ENCODE assay signal across 8 cellular contexts in the genomic region with DNA sequence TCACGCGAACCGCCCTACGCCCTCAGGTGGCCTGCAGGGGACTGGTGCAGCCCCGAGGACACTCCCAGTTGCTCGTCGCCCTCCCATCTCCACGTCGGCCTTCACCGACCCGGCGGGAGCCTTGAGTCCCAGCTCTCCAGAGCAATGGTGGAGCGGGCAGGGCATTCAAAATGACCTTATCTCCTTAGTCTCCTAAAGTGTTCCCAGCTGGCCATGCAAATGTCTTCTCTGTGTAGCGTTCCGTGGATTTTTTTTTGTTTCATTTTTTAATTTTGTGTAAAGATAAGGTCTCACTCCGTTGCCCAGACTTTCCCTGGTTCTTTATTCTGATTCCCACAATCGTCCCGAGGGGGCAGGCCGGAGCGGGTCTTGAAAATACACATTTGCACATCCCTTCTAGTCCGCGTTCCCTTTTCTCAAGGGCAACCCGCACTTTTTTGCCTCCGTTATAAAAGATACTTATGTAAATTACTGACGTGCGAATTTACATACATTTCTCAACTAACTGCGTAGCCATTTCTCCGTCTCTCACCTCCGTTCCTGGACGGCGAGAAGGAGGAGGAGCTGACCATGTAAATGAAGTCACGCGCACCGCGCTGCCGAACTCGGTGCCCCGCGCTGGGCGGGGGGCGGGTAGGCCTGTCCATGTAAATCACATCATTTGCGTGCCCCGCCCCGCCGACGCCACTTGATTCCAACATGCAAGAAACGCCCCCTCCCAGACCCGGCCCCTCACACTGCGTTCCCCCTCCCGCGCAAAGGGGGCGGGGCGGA. TPM values are rescaled to one million over a fixed set of nuclear protein-coding genes. Genes with fewer than 3 reads are reported as not detected.
DNase-seq lines count a peak whose midpoint lies in the region; ATAC-seq, FAIRE-seq and TF ChIP-seq lines count a peak whose summit lies in the region.

No MANE protein-coding gene starts in this region.

- H3K4me1 ChIP-seq in cardiac muscle cell (ENCODE audit: low read depth), result peaks cover 33% of the 10 kb centered on the region
- peaks cover 19 to 38% (median 31%) of the 10 kb centered on the region in 3 donors for H3K4me1 ChIP-seq in pancreas
- peaks cover 0 to 50% (median 39%) of the 10 kb centered on the region in 4 donors for H3K4me1 ChIP-seq in tibial artery

- peak overlapping the region; percentile 97 for H3K27ac Mint-ChIP-seq in activated naive CD8-positive, alpha-beta T cell treated with anti-CD3 and anti-CD28 coated beads, Interleukin-2, amount 10 ng/mL, durations not matched to agents 7 days and 5 days

- intact Hi-C loops in pancreas (cut with DNase I) (no loop called here), tibial artery (cut with DNase I; ENCODE audit: low total_unique reads) (no loop called here)

- peak; percentile 72 for ATAC-seq in HG02678 (IDR thresholded peaks at IDR 0.05; ENCODE audit: unreplicated experiment)
- ATAC-seq in activated naive CD8-positive, alpha-beta T cell treated with anti-CD3 and anti-CD28 coated beads, Interleukin-2, amount 10 ng/mL, durations not matched to agents 7 days and 5 days (ENCODE audit: low read depth), result peak; percentile 78
- ATAC-seq in pancreas, result peak; percentile 86 to 90 (median 86)

- DNase-seq in NCI-H1105 treated with DMSO at 0.1 percent for 48 hours (lab: John Stamatoyannopoulos, UW) (peak; percentile 98), SKM-1 treated with dmso at 0.1 percent for 144 hours (lab: John Stamatoyannopoulos, UW; ENCODE audit: unreplicated experiment) (peak; percentile 97), cardiac muscle cell (ENCODE audit: low read depth in 1 of 2, low spot score in 1 of 2) (peak; percentile 100), pancreas (peak; percentile 74 to 100 (median 100)), tibial artery (peak; percentile 100)
- DNase-seq in activated naive CD8-positive, alpha-beta T cell treated with anti-CD3 and anti-CD28 coated beads, Interleukin-2, amount 10 ng/mL, durations not matched to agents 7 days and 5 days, result peak; percentile 72

- no peaks in the 10 kb centered on the region for H3K27me3 Mint-ChIP-seq in activated naive CD8-positive, alpha-beta T cell treated with anti-CD3 and anti-CD28 coated beads, Interleukin-2, amount 10 ng/mL, durations not matched to agents 7 days and 5 days

- H3K36me3 ChIP-seq in cardiac muscle cell, result peaks cover 8% of the 10 kb centered on the region
- H3K36me3 ChIP-seq in pancreas, result no peaks in the 10 kb centered on the region
- H3K36me3 ChIP-seq in tibial artery, result peaks cover 7 to 32% (median 10%) of the 10 kb centered on the region in 3 donors

- POLR2A ChIA-PET in activated naive CD8-positive, alpha-beta T cell treated with anti-CD3 and anti-CD28 coated beads, Interleukin-2, amount 10 ng/mL, durations not matched to agents 7 days and 5 days (lab: Charles Lee), result interaction anchor here (0.7 to 6.0 kb wide), 10 partner anchors 8 to 185 kb away, joined by 3 to 79 read pairs (median 6); partner anchors contain the start of genes ACTMAP, RAB4B and SNRPA

- 1 to 2% methylated on average over 53 of the region's 53 CpGs for WGBS in pancreas, 2 donors

- peaks cover 24% of the 10 kb centered on the region for H3K36me3 Mint-ChIP-seq in activated naive CD8-positive, alpha-beta T cell treated with anti-CD3 and anti-CD28 coated beads, Interleukin-2, amount 10 ng/mL, durations not matched to agents 7 days and 5 days

- H3K4me3 ChIP-seq in cardiac muscle cell, result peak overlapping the region; percentile 42
- peak overlapping the region; percentile 15 to 93 (median 30) for H3K4me3 ChIP-seq in pancreas
- H3K4me3 ChIP-seq in tibial artery, result peak overlapping the region; percentile 91 to 97

- peak overlapping the region; percentile 90 for H3K27ac ChIP-seq in cardiac muscle cell
- H3K27ac ChIP-seq in pancreas, result peak overlapping the region; percentile 70 to 92 (median 82)
- peak overlapping the region; percentile 97 for H3K27ac ChIP-seq in tibial artery

- TF ChIP-seq CTCF in GM12873 (IDR thresholded peaks at IDR 0.05; ENCODE audit: insufficient read depth, low read depth, low read length, missing control alignments) (peak; percentile 54), cardiac muscle cell (IDR thresholded peaks at IDR 0.05; ENCODE audit: low read depth, low read length) (peak; percentile 53), pancreas (IDR thresholded peaks at IDR 0.05) (peak in 2 of 4 donors; percentile 13 to 18), tibial artery (IDR thresholded peaks at IDR 0.05) (peak; percentile 38 to 66)

- peaks cover 38% of the 10 kb centered on the region for H3K4me1 Mint-ChIP-seq in activated naive CD8-positive, alpha-beta T cell treated with anti-CD3 and anti-CD28 coated beads, Interleukin-2, amount 10 ng/mL, durations not matched to agents 7 days and 5 days

- H3K27me3 ChIP-seq in cardiac muscle cell, result no peaks in the 10 kb centered on the region
- H3K27me3 ChIP-seq in pancreas, result no peaks in the 10 kb centered on the region
- H3K27me3 ChIP-seq in tibial artery, result no peaks in the 10 kb centered on the region

- FAIRE-seq in pancreas (lab: Jason Lieb, UNC), result peak; percentile 80

- no peaks in the 10 kb centered on the region for H3K9me3 ChIP-seq in cardiac muscle cell (ENCODE audit: low read depth)
- no peaks in the 10 kb centered on the region for H3K9me3 ChIP-seq in pancreas
- H3K9me3 ChIP-seq in tibial artery, result no peaks in the 10 kb centered on the region

- H3K9me3 Mint-ChIP-seq in activated naive CD8-positive, alpha-beta T cell treated with anti-CD3 and anti-CD28 coated beads, Interleukin-2, amount 10 ng/mL, durations not matched to agents 7 days and 5 days, result no peaks in the 10 kb centered on the region

- peak overlapping the region; percentile 93 for H3K4me3 Mint-ChIP-seq in activated naive CD8-positive, alpha-beta T cell treated with anti-CD3 and anti-CD28 coated beads, Interleukin-2, amount 10 ng/mL, durations not matched to agents 7 days and 5 days

RNA-seq across cellular contexts. Expression of gene EGLN2, which starts 0.6 kb away (rescaled TPM):
- total RNA-seq in activated naive CD8-positive, alpha-beta T cell treated with anti-CD3 and anti-CD28 coated beads, Interleukin-2, amount 10 ng/mL, durations not matched to agents 7 days and 5 days, result 100 to 1,000 TPM; 158 to 159 TPM
- total RNA-seq in cardiac muscle cell (99.5 and 109 TPM in 2 replicates), pancreas (10 to 100 TPM; 22.3 to 45.6 (median 27.4) TPM)
- polyA plus RNA-seq in cardiac muscle cell (96.4 and 122 TPM in 2 replicates), pancreas (10 to 100 TPM; 57.6 to 82.1 TPM)

RNA-seq across cellular contexts. Expression of gene RAB4B, which starts 20.4 kb away (rescaled TPM):
- total RNA-seq in activated naive CD8-positive, alpha-beta T cell treated with anti-CD3 and anti-CD28 coated beads, Interleukin-2, amount 10 ng/mL, durations not matched to agents 7 days and 5 days, result 10 to 100 TPM; 53.1 to 57.7 TPM
- total RNA-seq in cardiac muscle cell, result 15.8 and 21.8 TPM in 2 replicates
- polyA plus RNA-seq in cardiac muscle cell, result 21.3 and 38.9 TPM in 2 replicates
- 10 to 100 TPM in 2 of 6 donors, 1 to 10 TPM in 4; 5.0 to 18.9 (median 9.1) TPM for total RNA-seq in pancreas
- 10 to 100 TPM; 34.3 to 45.8 TPM for polyA plus RNA-seq in pancreas

RNA-seq across cellular contexts. Expression of gene MIA, which starts 23.1 kb away (rescaled TPM):
- 1 to 10 TPM; 3.0 TPM for total RNA-seq in activated naive CD8-positive, alpha-beta T cell treated with anti-CD3 and anti-CD28 coated beads, Interleukin-2, amount 10 ng/mL, durations not matched to agents 7 days and 5 days
- total RNA-seq in cardiac muscle cell, result not detected in 2 replicates
- polyA plus RNA-seq in cardiac muscle cell, result not detected in 2 replicates
- total RNA-seq in pancreas, result 1 to 10 TPM in 1 of 6 donors, under 1 TPM in 1, not detected in 4; 0.79 to 1.9 TPM
- 1 to 10 TPM in 1 of 2 donors, under 1 TPM in 1; 0.94 to 2.2 TPM for polyA plus RNA-seq in pancreas

RNA-seq across cellular contexts. Expression of gene SNRPA, which starts 47.4 kb away (rescaled TPM):
- 100 to 1,000 TPM; 145 to 157 TPM for total RNA-seq in activated naive CD8-positive, alpha-beta T cell treated with anti-CD3 and anti-CD28 coated beads, Interleukin-2, amount 10 ng/mL, durations not matched to agents 7 days and 5 days
- total RNA-seq in cardiac muscle cell (158 and 230 TPM in 2 replicates), pancreas (10 to 100 TPM; 18.9 to 33.0 (median 23.7) TPM)
- polyA plus RNA-seq in cardiac muscle cell (145 and 155 TPM in 2 replicates), pancreas (10 to 100 TPM; 28.0 to 32.0 TPM)

RNA-seq across cellular contexts. Expression of gene ACTMAP, which starts 48.1 kb away (rescaled TPM):
- total RNA-seq in activated naive CD8-positive, alpha-beta T cell treated with anti-CD3 and anti-CD28 coated beads, Interleukin-2, amount 10 ng/mL, durations not matched to agents 7 days and 5 days, result 10 to 100 TPM; 13.5 to 15.6 TPM
- total RNA-seq in cardiac muscle cell, result 7.6 and 9.6 TPM in 2 replicates
- 30.4 and 40.0 TPM in 2 replicates for polyA plus RNA-seq in cardiac muscle cell
- total RNA-seq in pancreas, result 1 to 10 TPM; 3.2 to 6.3 (median 4.2) TPM
- 10 to 100 TPM in 1 of 2 donors, 1 to 10 TPM in 1; 6.1 to 10.1 TPM for polyA plus RNA-seq in pancreas

Comparison
In these comparisons a context has a peak if more than half of its experiments do, and no peak if none do; other contexts are left out.
1. Peak in every context shown above with its lines: DNase-seq, ATAC-seq, H3K4me3 ChIP-seq and H3K27ac ChIP-seq.
2. H3K4me3 ChIP-seq: peak in every context shown above with its lines; median percentile 94 in tibial artery; 42 in cardiac muscle cell; 30 in pancreas.